17 cellular contexts compared by ENCODE assay signal in genomic region chr3:18641916-18642315, GRCh38.
DNase-seq lines count a peak whose midpoint lies in the region; ATAC-seq lines count a peak whose summit lies in the region.
"Had no signal": no experiment of that assay in that cellular context is flagged by ENCODE, and none has a peak within 500 bp of the region (broad histone marks: within the 10 kb centered on the region; RNA-seq: fewer than 3 reads in every experiment).

No MANE protein-coding gene starts in this region.

- peaks cover 19% of the 10 kb centered on the region for H3K4me1 Mint-ChIP-seq in T-helper 17 cell
- H3K4me1 Mint-ChIP-seq: H9 had no signal

- intact Hi-C loops in left colon (cut with DNase I, micrococcal nuclease): no loop called here

- H3K27me3 ChIP-seq in effector memory CD4-positive, alpha-beta T cell (replicated peaks; ENCODE audit: control insufficient read depth, insufficient read depth, low read length, poor library complexity, severe bottlenecking): no peaks in the 10 kb centered on the region

- H3K36me3 Mint-ChIP-seq in T-helper 17 cell (ENCODE audit: low read depth): peaks cover 2% of the 10 kb centered on the region

- no peak overlapping the region for H3K4me3 ChIP-seq in effector memory CD4-positive, alpha-beta T cell (ENCODE audit: insufficient read depth, low read depth, low read length, poor library complexity, severe bottlenecking)
- H3K4me3 ChIP-seq: A549 had no signal

- no peaks in the 10 kb centered on the region for H3K36me3 ChIP-seq in effector memory CD4-positive, alpha-beta T cell (ENCODE audit: control insufficient read depth, insufficient read depth, low read length)

- no peaks in the 10 kb centered on the region for H3K9me3 ChIP-seq in T-helper 17 cell (ENCODE audit: control insufficient read depth, low read length, poor library complexity, severe bottlenecking)
- H3K9me3 ChIP-seq in effector memory CD4-positive, alpha-beta T cell (ENCODE audit: control insufficient read depth, low read length): no peaks in the 10 kb centered on the region
- H3K9me3 ChIP-seq: A549, Caco-2 had no signal

- H3K27me3 Mint-ChIP-seq in T-helper 17 cell: no peaks in the 10 kb centered on the region
- H3K27me3 Mint-ChIP-seq: CD4-positive, alpha-beta T cell had no signal

- ATAC-seq in T-helper 17 cell: no peak
- peak; percentile 90 for ATAC-seq in left colon
- ATAC-seq: A549, HepG2 had no signal

- H3K4me1 ChIP-seq in effector memory CD4-positive, alpha-beta T cell (ENCODE audit: control insufficient read depth, insufficient read depth, low read length, poor library complexity, severe bottlenecking): peaks cover 15% of the 10 kb centered on the region
- H3K4me1 ChIP-seq: A549, Caco-2 had no signal

- no peak overlapping the region for H3K4me3 Mint-ChIP-seq in T-helper 17 cell
- H3K4me3 Mint-ChIP-seq: CD4-positive, alpha-beta T cell; H9 had no signal

- H3K27ac ChIP-seq in effector memory CD4-positive, alpha-beta T cell (ENCODE audit: insufficient read depth, low read length, poor library complexity, severe bottlenecking): no peak overlapping the region
- H3K27ac ChIP-seq: 22Rv1, A549, C4-2B had no signal

- DNase-seq in DMS153 (lab: John Stamatoyannopoulos, UW): peak; percentile 1
- no peak for DNase-seq in DMS153 treated with DMSO at 0.1 percent for 48 hours (lab: John Stamatoyannopoulos, UW; ENCODE audit: unreplicated experiment)
- peak; percentile 22 for DNase-seq in HT-29 (ENCODE audit: low spot score)
- no peak for DNase-seq in T-helper 17 cell
- no peak for DNase-seq in left colon
- no peak for DNase-seq in effector memory CD4-positive, alpha-beta T cell
- no peak for DNase-seq in mucosa of gallbladder (ENCODE audit: low spot score)
- DNase-seq: AML-193; Caco-2; CD4-positive, alpha-beta T cell; DMS79 treated with DMSO at 0.1 percent for 48 hours; GF-D8; H9 had no signal

- H3K27ac Mint-ChIP-seq in T-helper 17 cell: peak overlapping the region; percentile 42
- H3K27ac Mint-ChIP-seq: CD4-positive, alpha-beta T cell; H9 had no signal

Comparison
In these comparisons a context has a peak if more than half of its experiments do, and no peak if none do; other contexts are left out.
1. DNase-seq: peak in DMS153 (single experiment) and HT-29 (single experiment); none in DMS153 treated with DMSO at 0.1 percent for 48 hours (single experiment), T-helper 17 cell (0 of 3), left colon (0 of 2), effector memory CD4-positive, alpha-beta T cell (0 of 3) and mucosa of gallbladder (single experiment).